In genomic region chr10:114100848-114101741, GRCh38 we compare ENCODE assay signal across 8 cellular contexts. TPM values are rescaled to one million over a fixed set of nuclear protein-coding genes. Genes with fewer than 3 reads are reported as not detected.
DNase-seq lines count a peak whose midpoint lies in the region; ATAC-seq, FAIRE-seq and TF ChIP-seq lines count a peak whose summit lies in the region.

No MANE protein-coding gene starts in this region.

- ATAC-seq in stimulated activated memory B cell treated with anti-CD40 and anti-IgM and Interleukin-4, amounts not matched to agents 10 μg/mL and 1 μg/mL and 100 μg/mL, for 72 hours: peak; percentile 49
- no peak for ATAC-seq in GM21717 (IDR thresholded peaks at IDR 0.05; ENCODE audit: unreplicated experiment)

- POLR2A ChIA-PET in BJ (lab: Charles Lee): interaction anchor here (1.0 kb wide), 1 partner anchor 29 kb away, joined by 12 read pairs; no protein-coding TSS in a partner anchor

- H3K36me3 ChIP-seq in BJ (ENCODE audit: control insufficient read depth, insufficient read depth, low read length) (no peaks in the 10 kb centered on the region), kidney (ENCODE audit: control insufficient read depth in 1 of 2, insufficient read depth in 2 of 2, low read length in 2 of 2) (no peaks in the 10 kb centered on the region)

- TF ChIP-seq CTCF in BJ (IDR thresholded peaks at IDR 0.05; ENCODE audit: insufficient read depth, low read depth, low read length) (no peak), astrocyte of the spinal cord (IDR thresholded peaks at IDR 0.05; ENCODE audit: low read depth, low read length) (no peak), kidney (IDR thresholded peaks at IDR 0.05; ENCODE audit: borderline replicate concordance, extremely low read depth, insufficient read depth) (no peak)

- H3K27me3 Mint-ChIP-seq in stimulated activated memory B cell treated with anti-CD40 and anti-IgM and Interleukin-4, amounts not matched to agents 10 μg/mL and 1 μg/mL and 100 μg/mL, for 72 hours: peaks cover 20% of the 10 kb centered on the region

- CTCF ChIA-PET in BJ (lab: Yijun Ruan, JAX): interaction anchor here (1.0 to 15.7 kb wide), 6 partner anchors 14 to 396 kb away, joined by 3 to 192 read pairs (median 4); no protein-coding TSS in a partner anchor

- peaks cover 0 to 8% of the 10 kb centered on the region in 2 donors for H3K4me1 ChIP-seq in kidney (ENCODE audit: control insufficient read depth in 1 of 2, insufficient read depth in 1 of 2, low read depth in 1 of 2, low read length in 2 of 2)

- H3K4me1 Mint-ChIP-seq in stimulated activated memory B cell treated with anti-CD40 and anti-IgM and Interleukin-4, amounts not matched to agents 10 μg/mL and 1 μg/mL and 100 μg/mL, for 72 hours: peaks cover 59% of the 10 kb centered on the region

- intact Hi-C loops in kidney (cut with DNase I): no loop called here

- H3K4me3 ChIP-seq in BJ (ENCODE audit: low read depth, low read length): peak overlapping the region; percentile 34
- peak overlapping the region; percentile 35 for H3K4me3 ChIP-seq in astrocyte of the spinal cord (ENCODE audit: low read depth, low read length)
- H3K4me3 ChIP-seq in kidney (ENCODE audit: low read length in 2 of 2): peak overlapping the region; percentile 49 to 63

- no peak for FAIRE-seq in kidney (lab: Jason Lieb, UNC)

- peak overlapping the region; percentile 76 for H3K4me3 Mint-ChIP-seq in stimulated activated memory B cell treated with anti-CD40 and anti-IgM and Interleukin-4, amounts not matched to agents 10 μg/mL and 1 μg/mL and 100 μg/mL, for 72 hours

- H3K27me3 ChIP-seq in BJ (ENCODE audit: control insufficient read depth, insufficient read depth, low read length): peaks cover 8% of the 10 kb centered on the region

- H3K36me3 Mint-ChIP-seq in stimulated activated memory B cell treated with anti-CD40 and anti-IgM and Interleukin-4, amounts not matched to agents 10 μg/mL and 1 μg/mL and 100 μg/mL, for 72 hours: no peaks in the 10 kb centered on the region

- DNase-seq in BJ (ENCODE audit: low read depth) (no peak), HuH-7 (ENCODE audit: low spot score) (peak; percentile 26), astrocyte of the spinal cord (ENCODE audit: low read depth, low spot score) (peak; percentile 40), kidney (no peak), activated gamma-delta T cell (lab: John Stamatoyannopoulos, UW) (no peak), GF-D8 (lab: John Stamatoyannopoulos, UW) (no peak)

- H3K9me3 Mint-ChIP-seq in stimulated activated memory B cell treated with anti-CD40 and anti-IgM and Interleukin-4, amounts not matched to agents 10 μg/mL and 1 μg/mL and 100 μg/mL, for 72 hours: no peaks in the 10 kb centered on the region

- H3K9ac ChIP-seq in kidney (ENCODE audit: low read length in 2 of 2): peak overlapping the region; percentile 25 to 34

- H3K27ac Mint-ChIP-seq in stimulated activated memory B cell treated with anti-CD40 and anti-IgM and Interleukin-4, amounts not matched to agents 10 μg/mL and 1 μg/mL and 100 μg/mL, for 72 hours: peak overlapping the region; percentile 80

- in situ Hi-C loops in astrocyte of the spinal cord (cut with HindIII; ENCODE audit: low sequenced_read_pairs): no loop called here

- H3K9me3 ChIP-seq in kidney (ENCODE audit: control insufficient read depth in 1 of 2, low read length in 2 of 2): no peaks in the 10 kb centered on the region

- H3K27ac ChIP-seq in kidney (ENCODE audit: low read depth in 2 of 2, low read length in 2 of 2): no peak overlapping the region

RNA-seq across cellular contexts. Expression of gene ADRB1, which starts 57.4 kb away (rescaled TPM):
- not detected in 2 replicates for polyA plus RNA-seq in BJ (2011; rRNA removed)
- polyA minus RNA-seq in BJ (2011; rRNA and poly(A)+ RNA removed): not detected in 2 replicates
- 0.72 TPM for total RNA-seq in kidney
- polyA plus RNA-seq in kidney (ENCODE audit: insufficient read depth, low read depth, low replicate concordance): 1.4 TPM

Comparison
In these comparisons a context has a peak if more than half of its experiments do, and no peak if none do; other contexts are left out.
1. DNase-seq: peak in HuH-7 (single experiment) and astrocyte of the spinal cord (single experiment); none in BJ (single experiment), kidney (single experiment), activated gamma-delta T cell (single experiment) and GF-D8 (single experiment).
2. Peak in every context shown above with its lines, with median percentiles within 50 percentile points of each other: H3K4me3 ChIP-seq.